Comparison of ENCODE assay signal across 20 cellular contexts in genomic region chr19:43380008-43380407, GRCh38. TPM values are rescaled to one million over a fixed set of nuclear protein-coding genes. Genes with fewer than 3 reads are reported as not detected.
DNase-seq lines count a peak whose midpoint lies in the region; TF ChIP-seq lines count a peak whose summit lies in the region.
"Had no signal": no experiment of that assay in that cellular context is flagged by ENCODE, and none has a peak within 500 bp of the region (broad histone marks: within the 10 kb centered on the region; RNA-seq: fewer than 3 reads in every experiment).

No MANE protein-coding gene starts in this region.

- no peaks in the 10 kb centered on the region for H3K27me3 Mint-ChIP-seq in glutamatergic neuron (ENCODE audit: unreplicated experiment)

- H3K9me3 Mint-ChIP-seq in glutamatergic neuron (ENCODE audit: unreplicated experiment): no peaks in the 10 kb centered on the region
- H3K9me3 Mint-ChIP-seq: HFFc6 had no signal

- no peak overlapping the region for H3K9ac ChIP-seq in mesendoderm (ENCODE audit: low read length)

- H3K36me3 ChIP-seq in H7 (replicated peaks; ENCODE audit: control insufficient read depth, insufficient read depth, low read length) (no peaks in the 10 kb centered on the region), mesendoderm (ENCODE audit: control insufficient read depth, insufficient read depth, low read length) (no peaks in the 10 kb centered on the region), stomach (no peaks in the 10 kb centered on the region), brain microvascular endothelial cell (replicated peaks) (no peaks in the 10 kb centered on the region)

- H2BK120ac ChIP-seq in mesendoderm (ENCODE audit: low read depth, low read length): no peak overlapping the region

- H4K8ac ChIP-seq in mesendoderm (ENCODE audit: low read depth, low read length): no peak overlapping the region

- no peak for TF ChIP-seq EP300 in stomach (IDR thresholded peaks at IDR 0.05)

- H3K9me3 ChIP-seq in stomach: no peaks in the 10 kb centered on the region

- in situ Hi-C loops in brain microvascular endothelial cell (cut with HindIII; ENCODE audit: low pct_ligation_motif_present, low sequenced_read_pairs): no loop called here

- H3K18ac ChIP-seq in mesendoderm (ENCODE audit: low read length): no peak overlapping the region

- H3K4me1 Mint-ChIP-seq in glutamatergic neuron (ENCODE audit: low read depth, unreplicated experiment): no peaks in the 10 kb centered on the region
- H3K4me1 Mint-ChIP-seq: CD4-positive, alpha-beta memory T cell had no signal

- no peak overlapping the region for H2BK5ac ChIP-seq in mesendoderm (ENCODE audit: low read length)

- no peak overlapping the region for H3K27ac Mint-ChIP-seq in glutamatergic neuron (ENCODE audit: unreplicated experiment)
- H3K27ac Mint-ChIP-seq: CD4-positive, alpha-beta memory T cell; HFFc6 had no signal

- peaks cover 10% of the 10 kb centered on the region for H3K4me1 ChIP-seq in mesendoderm (ENCODE audit: control insufficient read depth, low read depth, low read length)
- H3K4me1 ChIP-seq in stomach: peaks cover 0 to 22% (median 7%) of the 10 kb centered on the region in 4 donors

- H3K27ac ChIP-seq in mesendoderm (ENCODE audit: low read depth, low read length) (peak overlapping the region; percentile 62), stomach (peak overlapping the region in 4 of 5 donors; percentile 49 to 70 (median 64)), brain microvascular endothelial cell (no peak overlapping the region)
- H3K27ac ChIP-seq: C4-2B, HL-60 had no signal

- peak overlapping the region; percentile 82 for H2AK5ac ChIP-seq in mesendoderm (ENCODE audit: low read length)

- H3K79me2 ChIP-seq in mesendoderm (ENCODE audit: control insufficient read depth, insufficient read depth, low read length): no peaks in the 10 kb centered on the region

- intact Hi-C loops in stomach (cut with DNase I; ENCODE audit: low total_unique reads): no loop called here

- TF ChIP-seq CTCF in stomach (IDR thresholded peaks at IDR 0.05) (no peak), glutamatergic neuron (IDR thresholded peaks at IDR 0.05; ENCODE audit: partially characterized antibody, unreplicated experiment) (no peak), brain microvascular endothelial cell (IDR thresholded peaks at IDR 0.05; ENCODE audit: low read depth, low read length, missing control alignments) (no peak)

- H3K23ac ChIP-seq in mesendoderm (ENCODE audit: low read length): no peak overlapping the region

- no peak overlapping the region for H3K56ac ChIP-seq in mesendoderm (ENCODE audit: low read length)

- H3K4me3 Mint-ChIP-seq in glutamatergic neuron (ENCODE audit: unreplicated experiment): no peak overlapping the region
- H3K4me3 Mint-ChIP-seq: CD4-positive, alpha-beta memory T cell; HFFc6 had no signal

- H3K4me2 ChIP-seq in mesendoderm (ENCODE audit: low read length): peak overlapping the region; percentile 27

- WGBS in mesendoderm (ENCODE audit: extremely low coverage, insufficient coverage, low lambda C conversion rate): no CpG with 5 or more reads among the region's 14 CpGs
- WGBS in stomach, 5 donors: 15 to 33% (median 22%) methylated on average over 13 to 14 of the region's 14 CpGs

- peak; percentile 52 for DNase-seq in H7
- no peak for DNase-seq in mesendoderm
- no peak for DNase-seq in stomach
- no peak for DNase-seq in glutamatergic neuron
- no peak for DNase-seq in HUDEP-2 (lab: John Stamatoyannopoulos, UW; ENCODE audit: unreplicated experiment in 76 of 76)
- no peak for DNase-seq in brain microvascular endothelial cell
- DNase-seq: AML-193; Calu3; CD4-positive, alpha-beta memory T cell; DMS79 treated with DMSO at 0.1 percent for 48 hours; HFFc6; IMR-90 had no signal

- no peaks in the 10 kb centered on the region for H3K79me1 ChIP-seq in mesendoderm (ENCODE audit: low read length)

- no peaks in the 10 kb centered on the region for H3K27me3 ChIP-seq in H7 (ENCODE audit: control insufficient read depth, insufficient read depth, low read length)
- H3K27me3 ChIP-seq in mesendoderm (ENCODE audit: insufficient read depth, low read length, poor library complexity): no peaks in the 10 kb centered on the region
- H3K27me3 ChIP-seq in stomach: peaks cover 0 to 21% (median 0%) of the 10 kb centered on the region in 3 donors
- H3K27me3 ChIP-seq in brain microvascular endothelial cell (replicated peaks): no peaks in the 10 kb centered on the region

- H3K36me3 Mint-ChIP-seq in glutamatergic neuron (ENCODE audit: unreplicated experiment): no peaks in the 10 kb centered on the region
- H3K36me3 Mint-ChIP-seq: CD4-positive, alpha-beta memory T cell had no signal

- H3K4me3 ChIP-seq in H7 (ENCODE audit: insufficient read depth, low read depth, low read length) (peak overlapping the region; percentile 16; the same call in 1 of the 2 replicates), iPS-11a (ENCODE audit: low read depth, low read length) (peak overlapping the region; percentile 4), mesendoderm (ENCODE audit: low read length) (no peak overlapping the region), stomach (peak overlapping the region in 1 of 4 donors; percentile 6), brain microvascular endothelial cell (ENCODE audit: low read depth, low read length) (no peak overlapping the region)
- H3K4me3 ChIP-seq: GM12878, K562 had no signal

- no peak overlapping the region for H4K5ac ChIP-seq in mesendoderm (ENCODE audit: low read length)

- TF ChIP-seq POLR2A in stomach (IDR thresholded peaks at IDR 0.05): no peak

- no peak overlapping the region for H2BK15ac ChIP-seq in mesendoderm (replicated peaks; ENCODE audit: low read depth)

- no peak overlapping the region for H3K4ac ChIP-seq in mesendoderm (ENCODE audit: low read depth, low read length)

RNA-seq across cellular contexts. Expression of gene CD177, which starts 26.5 kb away (rescaled TPM):
- total RNA-seq in H7 (2014; rRNA removed; shearing (Covaris generic)): 2.0 and 2.7 TPM in 2 replicates
- polyA plus RNA-seq in mesendoderm (2013, experiment 1 of 2): 20.5 TPM
- 19.3 TPM for polyA plus RNA-seq in mesendoderm (2013, experiment 2 of 2)
- total RNA-seq in stomach (10 to 100 TPM in 1 of 5 donors, 1 to 10 TPM in 2, not detected in 2; 2.8 to 11.3 (median 4.5) TPM), glutamatergic neuron (ENCODE audit: unreplicated experiment) (not detected)
- 1 to 10 TPM in 1 of 3 donors, under 1 TPM in 1, not detected in 1; 0.25 to 1.1 TPM for polyA plus RNA-seq in stomach
- total RNA-seq: CD4-positive, alpha-beta memory T cell; GM12878; HT1080; IMR-90; K562 had no signal
- polyA plus RNA-seq: CD4-positive, alpha-beta memory T cell; GM12878; K562 had no signal

RNA-seq across cellular contexts. Expression of gene TEX101, which starts 34.7 kb away (rescaled TPM):
- total RNA-seq in H7 (2014; rRNA removed; shearing (Covaris generic)): not detected in 2 replicates
- 0.46 TPM for polyA plus RNA-seq in mesendoderm (2013, experiment 1 of 2)
- polyA plus RNA-seq in mesendoderm (2013, experiment 2 of 2): 0.35 TPM
- total RNA-seq in stomach: not detected
- under 1 TPM in 1 of 3 donors, not detected in 2; 0.28 TPM for polyA plus RNA-seq in stomach
- total RNA-seq in glutamatergic neuron (ENCODE audit: unreplicated experiment): not detected
- total RNA-seq: A172; Calu3; CD4-positive, alpha-beta memory T cell; GM12878; HFFc6; HT1080; IMR-90; K562 had no signal
- polyA plus RNA-seq: BJ; CD4-positive, alpha-beta memory T cell; GM12878; IMR-90 had no signal

Comparison
In these comparisons a context has a peak if more than half of its experiments do, and no peak if none do; other contexts are left out.
1. H3K4me3 ChIP-seq: peak in H7 (single experiment) and iPS-11a (single experiment); none in mesendoderm (single experiment) and brain microvascular endothelial cell (single experiment).